7 cellular contexts compared by ENCODE assay signal in genomic region chr1:156642265-156643185, GRCh38. TPM values are rescaled to one million over a fixed set of nuclear protein-coding genes. Genes with fewer than 3 reads are reported as not detected.
A peak's percentile ranks its signal among the peaks of the same experiment; 100 is the strongest.
DNase-seq lines count a peak whose midpoint lies in the region; ATAC-seq, FAIRE-seq and TF ChIP-seq lines count a peak whose summit lies in the region.
"Had no signal": no experiment of that assay in that cellular context is flagged by ENCODE, and none has a peak within 500 bp of the region (broad histone marks: within the 10 kb centered on the region; RNA-seq: fewer than 3 reads in every experiment).

No MANE protein-coding gene starts in this region.

- H3K27me3 Mint-ChIP-seq in CD4-positive, CD25-positive, alpha-beta regulatory T cell = peaks cover 86% of the 10 kb centered on the region
- peaks cover 61 to 69% of the 10 kb centered on the region in 2 donors for H3K27me3 Mint-ChIP-seq in natural killer cell treated with Interleukin-12 subunit alpha and Interleukin-12 subunit beta and Interleukin-15 and Interleukin-18, amount 100 ng/mL, for 72 hours

- H3K27ac ChIP-seq in CD4-positive, CD25-positive, alpha-beta regulatory T cell (ENCODE audit: insufficient read depth, low read length, poor library complexity, severe bottlenecking) = no peak overlapping the region
- H3K27ac ChIP-seq in GM12878 (ENCODE audit: control insufficient read depth, insufficient read depth) = no peak overlapping the region

- intact Hi-C loops in GM12878 (cut with micrococcal nuclease; ENCODE audit: unreplicated experiment) = no loop called here

- TSS peak; percentile 23 for BruUV-seq in GM12878 (replicated peaks; lab: Mats Ljungman, UMichigan)

- no peaks in the 10 kb centered on the region for H3K9me3 ChIP-seq in CD4-positive, CD25-positive, alpha-beta regulatory T cell (ENCODE audit: control insufficient read depth in 2 of 2, low read length in 2 of 2)
- H3K9me3 ChIP-seq in GM12878 (replicated peaks; ENCODE audit: control insufficient read depth, insufficient read depth, low read length) = no peaks in the 10 kb centered on the region

- TF ChIP-seq CTCF in GM12878 (IDR thresholded peaks at IDR 0.05 in 2 of 3, conservative IDR thresholded peaks at IDR 0.05 in 1 of 3; ENCODE audit: control insufficient read depth in 2 of 3, extremely low read depth in 1 of 3, insufficient read depth in 1 of 3, low read depth in 3 of 3, low read length in 3 of 3) = no peak

- H3K9me3 Mint-ChIP-seq in CD4-positive, CD25-positive, alpha-beta regulatory T cell = peaks cover 0 to 1% (median 0%) of the 10 kb centered on the region in 7 donors
- H3K9me3 Mint-ChIP-seq in natural killer cell treated with Interleukin-12 subunit alpha and Interleukin-12 subunit beta and Interleukin-15 and Interleukin-18, amount 100 ng/mL, for 72 hours = peaks cover 4% of the 10 kb centered on the region

- no peak overlapping the region for H3K4me3 ChIP-seq in CD4-positive, CD25-positive, alpha-beta regulatory T cell (ENCODE audit: low read depth, low read length)
- no peak overlapping the region for H3K4me3 ChIP-seq in GM12878

- H3K4me3 Mint-ChIP-seq in CD4-positive, CD25-positive, alpha-beta regulatory T cell = peak overlapping the region in 3 of 4 donors; percentile 50 to 79 (median 72)
- H3K4me3 Mint-ChIP-seq in natural killer cell treated with Interleukin-12 subunit alpha and Interleukin-12 subunit beta and Interleukin-15 and Interleukin-18, amount 100 ng/mL, for 72 hours = peak overlapping the region; percentile 45

- no peaks in the 10 kb centered on the region for H3K36me3 ChIP-seq in CD4-positive, CD25-positive, alpha-beta regulatory T cell (ENCODE audit: control insufficient read depth, insufficient read depth, low read length)
- H3K36me3 ChIP-seq in GM12878 (ENCODE audit: control insufficient read depth in 2 of 2, insufficient read depth in 2 of 2, low read length in 1 of 2) = no peaks in the 10 kb centered on the region

- no peak overlapping the region for H3K4me2 ChIP-seq in GM12878 (ENCODE audit: control insufficient read depth, insufficient read depth)

- WGBS in GM12878 (ENCODE audit: insufficient coverage, insufficient replicate concordance, low lambda C conversion rate, missing lambda C conversion rate) = 55% methylated on average over 41 of the region's 41 CpGs

- no peak overlapping the region for H3K9ac ChIP-seq in GM12878 (ENCODE audit: control insufficient read depth, insufficient read depth, low read length)

- peaks cover 0 to 30% (median 16%) of the 10 kb centered on the region in 4 donors for H3K4me1 Mint-ChIP-seq in CD4-positive, CD25-positive, alpha-beta regulatory T cell
- peaks cover 25 to 27% of the 10 kb centered on the region in 2 donors for H3K4me1 Mint-ChIP-seq in natural killer cell treated with Interleukin-12 subunit alpha and Interleukin-12 subunit beta and Interleukin-15 and Interleukin-18, amount 100 ng/mL, for 72 hours (ENCODE audit: low read depth in 2 of 2)

- no peak for TF ChIP-seq RAD21 in GM12878 (IDR thresholded peaks at IDR 0.05; ENCODE audit: insufficient read depth, low read depth, low read length)

- H3K36me3 Mint-ChIP-seq in CD4-positive, CD25-positive, alpha-beta regulatory T cell = peaks cover 4% of the 10 kb centered on the region
- no peaks in the 10 kb centered on the region for H3K36me3 Mint-ChIP-seq in natural killer cell treated with Interleukin-12 subunit alpha and Interleukin-12 subunit beta and Interleukin-15 and Interleukin-18, amount 100 ng/mL, for 72 hours

- H3K27me3 ChIP-seq in CD4-positive, CD25-positive, alpha-beta regulatory T cell (ENCODE audit: control insufficient read depth, insufficient read depth, low read length) = peaks cover 47% of the 10 kb centered on the region
- peaks cover 0 to 2% of the 10 kb centered on the region in 2 experiments for H3K27me3 ChIP-seq in GM12878 (replicated peaks in 1 of 2; ENCODE audit: control insufficient read depth in 2 of 2, insufficient read depth in 2 of 2, low read length in 1 of 2)

- peaks cover 21% of the 10 kb centered on the region for H3K4me1 ChIP-seq in CD4-positive, CD25-positive, alpha-beta regulatory T cell (ENCODE audit: control insufficient read depth, insufficient read depth, low read length, poor library complexity, severe bottlenecking)
- peaks cover 8% of the 10 kb centered on the region for H3K4me1 ChIP-seq in GM12878 (ENCODE audit: control insufficient read depth, insufficient read depth, low read length)

- POLR2A ChIA-PET in GM12878 (lab: Charles Lee) = interaction anchor here (0.5 to 1.4 kb wide), 3 partner anchors 15 to 21 kb away, joined by 3 to 5 read pairs (median 5); no protein-coding TSS in a partner anchor

- SMC1A ChIA-PET in GM12878 (lab: Charles Lee; ENCODE audit: uncharacterized antibody, unreplicated experiment) = interaction anchor here (1.6 to 2.5 kb wide), 3 partner anchors 10 to 15 kb away, joined by 3 to 8 read pairs (median 5); no protein-coding TSS in a partner anchor

- TF ChIP-seq POLR2A in GM12878 (IDR thresholded peaks at IDR 0.05; ENCODE audit: low read depth, low read length) = peak; percentile 14; the same call in 1 of the 2 replicates

- H3K27ac Mint-ChIP-seq in CD4-positive, CD25-positive, alpha-beta regulatory T cell = no peak overlapping the region
- H3K27ac Mint-ChIP-seq in natural killer cell treated with Interleukin-12 subunit alpha and Interleukin-12 subunit beta and Interleukin-15 and Interleukin-18, amount 100 ng/mL, for 72 hours = no peak overlapping the region

- FAIRE-seq in GM12878 (lab: Jason Lieb, UNC) = no peak

- H2AFZ ChIP-seq in GM12878 (ENCODE audit: control insufficient read depth, low read depth, low read length) = no peak overlapping the region

- no peak for TF ChIP-seq EP300 in GM12878 (IDR thresholded peaks at IDR 0.05; ENCODE audit: borderline replicate concordance in 1 of 2, control insufficient read depth in 1 of 2, low read depth in 2 of 2, low read length in 2 of 2)

- CTCF ChIA-PET in GM12878 (lab: Yijun Ruan, JAX) = interaction anchor here (1.0 to 4.2 kb wide), 7 partner anchors 15 to 257 kb away, joined by 3 to 26 read pairs (median 5); no protein-coding TSS in a partner anchor

- no peak for DNase-seq in CD4-positive, CD25-positive, alpha-beta regulatory T cell
- DNase-seq in GM12878 (ENCODE audit: low read depth, low spot score) = no peak
- no peak for DNase-seq in natural killer cell treated with Interleukin-12 subunit alpha and Interleukin-12 subunit beta and Interleukin-15 and Interleukin-18, amount 100 ng/mL, for 72 hours (ENCODE audit: low spot score)
- no peak for DNase-seq in DMS 273 (lab: John Stamatoyannopoulos, UW; ENCODE audit: unreplicated experiment)
- DNase-seq in stimulated activated CD4-positive, alpha-beta T cell treated with anti-CD3 and anti-CD28 coated beads, Interleukin-4, amount 100 ng/mL, for 4 hours = no peak
- DNase-seq: HCEC 1CT had no signal

- no peaks in the 10 kb centered on the region for H4K20me1 ChIP-seq in GM12878 (ENCODE audit: control insufficient read depth, insufficient read depth)

- H3K79me2 ChIP-seq in GM12878 (ENCODE audit: control insufficient read depth, insufficient read depth, low read length) = no peaks in the 10 kb centered on the region

- in situ Hi-C loops in GM12878 (cut with MboI) = no loop called here

- no peak for ATAC-seq in CD4-positive, CD25-positive, alpha-beta regulatory T cell (ENCODE audit: low read depth in 2 of 2)
- ATAC-seq in GM12878 = no peak
- no peak for ATAC-seq in natural killer cell treated with Interleukin-12 subunit alpha and Interleukin-12 subunit beta and Interleukin-15 and Interleukin-18, amount 100 ng/mL, for 72 hours
- ATAC-seq in GM18907 (IDR thresholded peaks at IDR 0.05; ENCODE audit: unreplicated experiment) = no peak

- RAD21 ChIA-PET in GM12878 (lab: Charles Lee; ENCODE audit: unreplicated experiment) = interaction anchor here (1.5 kb wide), 1 partner anchor 16 kb away, joined by 3 read pairs; no protein-coding TSS in a partner anchor

RNA-seq across cellular contexts. Expression of gene BCAN, which starts 0.6 kb away (rescaled TPM):
- total RNA-seq in CD4-positive, CD25-positive, alpha-beta regulatory T cell = not detected
- polyA plus RNA-seq in CD4-positive, CD25-positive, alpha-beta regulatory T cell = not detected
- 0.40 and 0.44 TPM in 2 replicates for total RNA-seq in GM12878 (2013; cell fraction: nucleolus; rRNA removed)
- total RNA-seq in GM12878 (2014; rRNA removed) = 0.11 and 0.40 TPM in 2 replicates
- total RNA-seq in GM12878 (2014; rRNA removed; fragmentation: Illumina TruSeq; extraction: Trizol) = 0.09 TPM in 1 of 2 replicates, not detected in the other
- total RNA-seq in GM12878 (2021) = 0.18 and 0.24 TPM in 2 replicates
- 0.16 TPM for polyA plus RNA-seq in GM12878 (2011; ENCODE audit: low read depth)
- polyA plus RNA-seq in GM12878 (2011; rRNA removed) = 0.04 and 0.10 TPM in 2 replicates
- 0.22 and 0.27 TPM in 2 replicates for polyA plus RNA-seq in GM12878 (2011; cell fraction: cytosol; rRNA removed)
- polyA plus RNA-seq in GM12878 (2011; cell fraction: nucleus; rRNA removed) = 0.31 and 0.47 TPM in 2 replicates
- polyA plus RNA-seq in GM12878 (2012) = 0.26 and 0.31 TPM in 2 replicates
- 0.12 and 0.17 TPM in 2 replicates for polyA plus RNA-seq in GM12878 (2014; fragmentation: Illumina TruSeq; extraction: Trizol)
- polyA plus RNA-seq in GM12878 (2014; fragmentation: Nextera tagmentation; extraction: Ambion mirVana) = under 1 TPM; 0.05 to 0.06 TPM
- polyA plus RNA-seq in GM12878 (2014; rRNA removed) = 0.23 and 0.25 TPM in 2 replicates
- 1 to 10 TPM in 1 of 2 experiments, under 1 TPM in 1; 0.75 to 1.3 TPM for polyA plus RNA-seq in GM12878 (2016; fragmentation: Nextera tagmentation; extraction: Ambion mirVana)
- polyA minus RNA-seq in GM12878 (2011; rRNA and poly(A)+ RNA removed) = 0.15 TPM in 1 of 2 replicates, not detected in the other
- polyA minus RNA-seq in GM12878 (2011; cell fraction: cytosol; rRNA and poly(A)+ RNA removed) = not detected in 2 replicates
- polyA minus RNA-seq in GM12878 (2011; cell fraction: nucleus; rRNA and poly(A)+ RNA removed) = not detected in 2 replicates
- total RNA-seq in natural killer cell treated with Interleukin-12 subunit alpha and Interleukin-12 subunit beta and Interleukin-15 and Interleukin-18, amount 100 ng/mL, for 72 hours = under 1 TPM; 0.36 to 0.67 TPM

RNA-seq across cellular contexts. Expression of gene HAPLN2, which starts 23.3 kb away (rescaled TPM):
- total RNA-seq in CD4-positive, CD25-positive, alpha-beta regulatory T cell = not detected
- polyA plus RNA-seq in CD4-positive, CD25-positive, alpha-beta regulatory T cell = not detected
- not detected in 2 replicates for total RNA-seq in GM12878 (2013; cell fraction: nucleolus; rRNA removed)
- not detected in 2 replicates for total RNA-seq in GM12878 (2014; rRNA removed)
- not detected in 2 replicates for total RNA-seq in GM12878 (2014; rRNA removed; fragmentation: Illumina TruSeq; extraction: Trizol)
- total RNA-seq in GM12878 (2021) = not detected in 2 replicates
- not detected for polyA plus RNA-seq in GM12878 (2011; ENCODE audit: low read depth)
- not detected in 2 replicates for polyA plus RNA-seq in GM12878 (2011; rRNA removed)
- polyA plus RNA-seq in GM12878 (2011; cell fraction: cytosol; rRNA removed) = 0.07 and 0.12 TPM in 2 replicates
- 0.79 and 1.1 TPM in 2 replicates for polyA plus RNA-seq in GM12878 (2011; cell fraction: nucleus; rRNA removed)
- 0.11 TPM in 1 of 2 replicates, not detected in the other for polyA plus RNA-seq in GM12878 (2012)
- not detected in 2 replicates for polyA plus RNA-seq in GM12878 (2014; fragmentation: Illumina TruSeq; extraction: Trizol)
- polyA plus RNA-seq in GM12878 (2014; fragmentation: Nextera tagmentation; extraction: Ambion mirVana) = not detected
- polyA plus RNA-seq in GM12878 (2014; rRNA removed) = 0.15 TPM in 1 of 2 replicates, not detected in the other
- under 1 TPM in 1 of 2 experiments, not detected in 1; 0.24 TPM for polyA plus RNA-seq in GM12878 (2016; fragmentation: Nextera tagmentation; extraction: Ambion mirVana)
- not detected in 2 replicates for polyA minus RNA-seq in GM12878 (2011; rRNA and poly(A)+ RNA removed)
- polyA minus RNA-seq in GM12878 (2011; cell fraction: cytosol; rRNA and poly(A)+ RNA removed) = not detected in 2 replicates
- not detected in 2 replicates for polyA minus RNA-seq in GM12878 (2011; cell fraction: nucleus; rRNA and poly(A)+ RNA removed)
- total RNA-seq in natural killer cell treated with Interleukin-12 subunit alpha and Interleukin-12 subunit beta and Interleukin-15 and Interleukin-18, amount 100 ng/mL, for 72 hours = not detected

RNA-seq across cellular contexts. Expression of gene NES, which starts 34.7 kb away (rescaled TPM):
- total RNA-seq in CD4-positive, CD25-positive, alpha-beta regulatory T cell = 0.10 TPM
- not detected for polyA plus RNA-seq in CD4-positive, CD25-positive, alpha-beta regulatory T cell
- 0.17 and 0.24 TPM in 2 replicates for total RNA-seq in GM12878 (2013; cell fraction: nucleolus; rRNA removed)
- under 0.01 and 0.05 TPM in 2 replicates for total RNA-seq in GM12878 (2014; rRNA removed)
- total RNA-seq in GM12878 (2014; rRNA removed; fragmentation: Illumina TruSeq; extraction: Trizol) = under 0.01 and 0.05 TPM in 2 replicates
- total RNA-seq in GM12878 (2021) = 0.15 and 0.21 TPM in 2 replicates
- not detected for polyA plus RNA-seq in GM12878 (2011; ENCODE audit: low read depth)
- not detected in 2 replicates for polyA plus RNA-seq in GM12878 (2011; rRNA removed)
- polyA plus RNA-seq in GM12878 (2011; cell fraction: cytosol; rRNA removed) = not detected in 2 replicates
- polyA plus RNA-seq in GM12878 (2011; cell fraction: nucleus; rRNA removed) = not detected in 2 replicates
- polyA plus RNA-seq in GM12878 (2012) = 0.03 and 0.04 TPM in 2 replicates
- 0.01 TPM in 1 of 2 replicates, not detected in the other for polyA plus RNA-seq in GM12878 (2014; fragmentation: Illumina TruSeq; extraction: Trizol)
- not detected for polyA plus RNA-seq in GM12878 (2014; fragmentation: Nextera tagmentation; extraction: Ambion mirVana)
- polyA plus RNA-seq in GM12878 (2014; rRNA removed) = 0.01 and 0.04 TPM in 2 replicates
- under 1 TPM in 1 of 2 experiments, not detected in 1; 0.03 TPM for polyA plus RNA-seq in GM12878 (2016; fragmentation: Nextera tagmentation; extraction: Ambion mirVana)
- 0.05 TPM in 1 of 2 replicates, not detected in the other for polyA minus RNA-seq in GM12878 (2011; rRNA and poly(A)+ RNA removed)
- not detected in 2 replicates for polyA minus RNA-seq in GM12878 (2011; cell fraction: cytosol; rRNA and poly(A)+ RNA removed)
- polyA minus RNA-seq in GM12878 (2011; cell fraction: nucleus; rRNA and poly(A)+ RNA removed) = not detected in 2 replicates
- not detected for total RNA-seq in natural killer cell treated with Interleukin-12 subunit alpha and Interleukin-12 subunit beta and Interleukin-15 and Interleukin-18, amount 100 ng/mL, for 72 hours

RNA-seq across cellular contexts. Expression of gene GPATCH4, which starts 41.2 kb away (rescaled TPM):
- 27.5 TPM for total RNA-seq in CD4-positive, CD25-positive, alpha-beta regulatory T cell
- polyA plus RNA-seq in CD4-positive, CD25-positive, alpha-beta regulatory T cell = 10 to 100 TPM; 20.2 to 34.6 (median 27.6) TPM
- total RNA-seq in GM12878 (2013; cell fraction: nucleolus; rRNA removed) = 62.1 and 73.0 TPM in 2 replicates
- total RNA-seq in GM12878 (2014; rRNA removed) (33.5 and 35.5 TPM in 2 replicates), GM12878 (2014; rRNA removed; fragmentation: Illumina TruSeq; extraction: Trizol) (62.1 and 65.3 TPM in 2 replicates), GM12878 (2021) (53.2 and 60.7 TPM in 2 replicates)
- 44.4 TPM for polyA plus RNA-seq in GM12878 (2011; ENCODE audit: low read depth)
- polyA plus RNA-seq in GM12878 (2011; rRNA removed) (50.0 and 55.9 TPM in 2 replicates), GM12878 (2014; fragmentation: Illumina TruSeq; extraction: Trizol) (89.3 and 95.9 TPM in 2 replicates), GM12878 (2014; fragmentation: Nextera tagmentation; extraction: Ambion mirVana) (10 to 100 TPM; 82.5 to 90.4 TPM), GM12878 (2014; rRNA removed) (49.6 and 49.9 TPM in 2 replicates), GM12878 (2016; fragmentation: Nextera tagmentation; extraction: Ambion mirVana) (100 to 1,000 TPM; 108 to 111 TPM)
- polyA plus RNA-seq in GM12878 (2011; cell fraction: cytosol; rRNA removed) = 33.6 and 44.2 TPM in 2 replicates
- polyA plus RNA-seq in GM12878 (2011; cell fraction: nucleus; rRNA removed) = 49.9 and 57.1 TPM in 2 replicates
- 29.2 and 43.3 TPM in 2 replicates for polyA plus RNA-seq in GM12878 (2012)
- 55.6 and 71.4 TPM in 2 replicates for polyA minus RNA-seq in GM12878 (2011; rRNA and poly(A)+ RNA removed)
- 13.2 and 19.0 TPM in 2 replicates for polyA minus RNA-seq in GM12878 (2011; cell fraction: cytosol; rRNA and poly(A)+ RNA removed)
- 40.1 and 73.7 TPM in 2 replicates for polyA minus RNA-seq in GM12878 (2011; cell fraction: nucleus; rRNA and poly(A)+ RNA removed)
- 100 to 1,000 TPM in 1 of 2 donors, 10 to 100 TPM in 1; 47.9 to 135 TPM for total RNA-seq in natural killer cell treated with Interleukin-12 subunit alpha and Interleukin-12 subunit beta and Interleukin-15 and Interleukin-18, amount 100 ng/mL, for 72 hours

RNA-seq across cellular contexts. Expression of gene NAXE, which starts 50.9 kb away (rescaled TPM):
- total RNA-seq in CD4-positive, CD25-positive, alpha-beta regulatory T cell = 29.2 TPM
- 100 to 1,000 TPM in 1 of 4 donors, 10 to 100 TPM in 3; 87.3 to 102 (median 92.2) TPM for polyA plus RNA-seq in CD4-positive, CD25-positive, alpha-beta regulatory T cell
- total RNA-seq in GM12878 (2013; cell fraction: nucleolus; rRNA removed) = 19.2 and 22.0 TPM in 2 replicates
- total RNA-seq in GM12878 (2014; rRNA removed) = 85.1 and 90.3 TPM in 2 replicates
- 56.5 and 56.6 TPM in 2 replicates for total RNA-seq in GM12878 (2014; rRNA removed; fragmentation: Illumina TruSeq; extraction: Trizol)
- 77.0 and 77.9 TPM in 2 replicates for total RNA-seq in GM12878 (2021)
- polyA plus RNA-seq in GM12878 (2011; ENCODE audit: low read depth) = 17.5 TPM
- polyA plus RNA-seq in GM12878 (2011; rRNA removed) = 15.4 and 17.8 TPM in 2 replicates
- polyA plus RNA-seq in GM12878 (2011; cell fraction: cytosol; rRNA removed) = 32.5 and 32.7 TPM in 2 replicates
- polyA plus RNA-seq in GM12878 (2011; cell fraction: nucleus; rRNA removed) = 17.5 and 23.9 TPM in 2 replicates
- polyA plus RNA-seq in GM12878 (2012) = 37.5 and 46.4 TPM in 2 replicates
- 58.6 and 72.4 TPM in 2 replicates for polyA plus RNA-seq in GM12878 (2014; fragmentation: Illumina TruSeq; extraction: Trizol)
- polyA plus RNA-seq in GM12878 (2014; fragmentation: Nextera tagmentation; extraction: Ambion mirVana) = 10 to 100 TPM; 18.1 to 65.1 TPM
- 64.3 and 66.3 TPM in 2 replicates for polyA plus RNA-seq in GM12878 (2014; rRNA removed)
- 10 to 100 TPM; 84.2 to 93.3 TPM for polyA plus RNA-seq in GM12878 (2016; fragmentation: Nextera tagmentation; extraction: Ambion mirVana)
- 14.3 and 25.8 TPM in 2 replicates for polyA minus RNA-seq in GM12878 (2011; rRNA and poly(A)+ RNA removed)
- polyA minus RNA-seq in GM12878 (2011; cell fraction: cytosol; rRNA and poly(A)+ RNA removed) = 8.3 and 11.0 TPM in 2 replicates
- 12.7 and 14.5 TPM in 2 replicates for polyA minus RNA-seq in GM12878 (2011; cell fraction: nucleus; rRNA and poly(A)+ RNA removed)
- 10 to 100 TPM; 54.0 to 67.5 TPM for total RNA-seq in natural killer cell treated with Interleukin-12 subunit alpha and Interleukin-12 subunit beta and Interleukin-15 and Interleukin-18, amount 100 ng/mL, for 72 hours
